In the genomic region with DNA sequence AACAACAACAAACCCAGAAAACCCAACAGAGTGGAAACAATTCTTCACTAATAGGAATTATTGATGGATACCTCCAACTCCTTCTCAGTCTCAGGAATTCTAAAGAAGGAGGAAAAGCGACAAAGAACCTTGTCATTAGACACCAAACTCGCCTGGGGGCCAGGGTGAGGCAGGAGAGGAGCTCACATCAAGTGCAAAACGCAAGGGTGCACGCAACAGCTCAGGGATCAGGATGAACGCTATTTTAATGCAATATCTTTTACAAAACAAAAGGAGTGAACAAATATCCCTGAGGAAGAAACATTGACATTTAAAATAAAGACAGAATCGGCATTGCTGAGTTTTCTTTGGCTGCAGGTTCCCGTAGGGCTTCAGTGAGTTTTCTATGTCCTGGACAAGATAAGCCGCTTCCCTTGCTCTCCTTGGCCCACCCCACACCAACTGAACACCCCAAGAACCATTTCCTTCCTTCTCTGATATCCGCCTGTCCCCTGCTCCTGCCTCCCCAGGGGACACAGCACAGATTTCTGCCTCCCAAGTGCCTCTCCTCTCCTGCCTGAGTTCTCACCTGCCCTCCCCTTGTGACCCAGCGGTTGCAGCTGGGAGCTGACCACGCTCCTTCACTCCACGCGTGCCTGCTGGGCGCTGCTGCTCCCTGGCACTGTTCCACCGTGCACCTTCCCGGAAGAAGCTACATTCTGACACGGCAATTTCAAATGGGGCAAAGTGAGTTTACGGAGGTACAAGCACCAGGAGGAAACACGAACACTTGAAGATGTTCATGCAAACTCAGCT, we compare ENCODE assay signal across 18 cellular contexts.
DNase-seq lines count a peak whose midpoint lies in the region; ATAC-seq and TF ChIP-seq lines count a peak whose summit lies in the region.
"Had no signal": no experiment of that assay in that cellular context is flagged by ENCODE, and none has a peak within 500 bp of the region (broad histone marks: within the 10 kb centered on the region; RNA-seq: fewer than 3 reads in every experiment).

No MANE protein-coding gene starts in this region.

- POLR2A ChIA-PET in naive thymus-derived CD4-positive, alpha-beta T cell (lab: Charles Lee), result interaction anchor here (1.2 to 1.4 kb wide), 2 partner anchors 33 to 62 kb away, joined by 3 to 11 read pairs; a partner anchor contains a TSS

- no peaks in the 10 kb centered on the region for H3K27me3 Mint-ChIP-seq in activated T-helper 1 cell treated with anti-CD3 and anti-CD28 coated beads, Interleukin-12 subunit alpha, Interleukin-12 subunit beta, Interleukin-2, Interleukin-4 antibody, amounts not matched to agents 30 ng/mL and 10 ng/mL and 1 ng/mL, durations not matched to agents 14 hours and 24 hours and 36 hours (ENCODE audit: insufficient read depth)
- no peaks in the 10 kb centered on the region for H3K27me3 Mint-ChIP-seq in naive thymus-derived CD4-positive, alpha-beta T cell
- H3K27me3 Mint-ChIP-seq: activated T-helper 17 cell treated with anti-CD3 and anti-CD28 coated beads, Interleukin-2, amount 50 U/mL, for 72 hours had no signal

- intact Hi-C loops in Right ventricle myocardium superior (cut with DNase I), result no loop called here
- intact Hi-C loops in activated T-helper 1 cell treated with anti-CD3 and anti-CD28 coated beads, Interleukin-12 subunit alpha, Interleukin-12 subunit beta, Interleukin-2, Interleukin-4 antibody, amounts not matched to agents 30 ng/mL and 10 ng/mL and 1 ng/mL, durations not matched to agents 14 hours and 24 hours and 36 hours (cut with micrococcal nuclease), result no loop called here
- intact Hi-C loops in naive thymus-derived CD4-positive, alpha-beta T cell (cut with micrococcal nuclease), result no loop called here

- peaks cover 0 to 15% of the 10 kb centered on the region in 2 donors for H3K4me1 ChIP-seq in right atrium auricular region
- peaks cover 0 to 31% of the 10 kb centered on the region in 2 donors for H3K4me1 ChIP-seq in naive thymus-derived CD4-positive, alpha-beta T cell (ENCODE audit: control insufficient read depth in 2 of 2, insufficient read depth in 2 of 2, low read length in 2 of 2)

- CTCF ChIA-PET in naive thymus-derived CD4-positive, alpha-beta T cell (lab: Charles Lee), result no interaction called here

- no peaks in the 10 kb centered on the region for H3K27me3 ChIP-seq in right atrium auricular region
- H3K27me3 ChIP-seq in naive thymus-derived CD4-positive, alpha-beta T cell (ENCODE audit: control insufficient read depth in 2 of 2, insufficient read depth in 2 of 2, low read length in 2 of 2), result no peaks in the 10 kb centered on the region
- H3K27me3 ChIP-seq in brain microvascular endothelial cell (replicated peaks), result no peaks in the 10 kb centered on the region
- H3K27me3 ChIP-seq: MG63 had no signal

- H3K36me3 Mint-ChIP-seq in activated T-helper 1 cell treated with anti-CD3 and anti-CD28 coated beads, Interleukin-12 subunit alpha, Interleukin-12 subunit beta, Interleukin-2, Interleukin-4 antibody, amounts not matched to agents 30 ng/mL and 10 ng/mL and 1 ng/mL, durations not matched to agents 14 hours and 24 hours and 36 hours (ENCODE audit: low read depth), result peaks cover 7% of the 10 kb centered on the region
- peaks cover 0 to 4% (median 0%) of the 10 kb centered on the region in 5 donors for H3K36me3 Mint-ChIP-seq in naive thymus-derived CD4-positive, alpha-beta T cell

- peaks cover 37% of the 10 kb centered on the region for H3K4me1 Mint-ChIP-seq in activated T-helper 1 cell treated with anti-CD3 and anti-CD28 coated beads, Interleukin-12 subunit alpha, Interleukin-12 subunit beta, Interleukin-2, Interleukin-4 antibody, amounts not matched to agents 30 ng/mL and 10 ng/mL and 1 ng/mL, durations not matched to agents 14 hours and 24 hours and 36 hours (ENCODE audit: low read depth)
- H3K4me1 Mint-ChIP-seq in naive thymus-derived CD4-positive, alpha-beta T cell, result peaks cover 48 to 82% (median 70%) of the 10 kb centered on the region in 7 donors
- H3K4me1 Mint-ChIP-seq: activated T-helper 17 cell treated with anti-CD3 and anti-CD28 coated beads, Interleukin-2, amount 50 U/mL, for 72 hours had no signal

- TF ChIP-seq CTCF in right atrium auricular region (IDR thresholded peaks at IDR 0.05), result no peak
- no peak for TF ChIP-seq CTCF in brain microvascular endothelial cell (IDR thresholded peaks at IDR 0.05; ENCODE audit: low read depth, low read length, missing control alignments)

- H3K4me3 Mint-ChIP-seq in activated T-helper 1 cell treated with anti-CD3 and anti-CD28 coated beads, Interleukin-12 subunit alpha, Interleukin-12 subunit beta, Interleukin-2, Interleukin-4 antibody, amounts not matched to agents 30 ng/mL and 10 ng/mL and 1 ng/mL, durations not matched to agents 14 hours and 24 hours and 36 hours, result no peak overlapping the region
- H3K4me3 Mint-ChIP-seq in naive thymus-derived CD4-positive, alpha-beta T cell, result peak overlapping the region in 9 of 10 donors; percentile 72 to 89 (median 81)
- H3K4me3 Mint-ChIP-seq: activated T-helper 17 cell treated with anti-CD3 and anti-CD28 coated beads, Interleukin-2, amount 50 U/mL, for 72 hours had no signal

- no peak for ATAC-seq in Right ventricle myocardium superior (ENCODE audit: poor library complexity)
- peak; percentile 40 for ATAC-seq in naive thymus-derived CD4-positive, alpha-beta T cell
- ATAC-seq in HG03175 (IDR thresholded peaks at IDR 0.05; ENCODE audit: unreplicated experiment), result no peak
- ATAC-seq in HG03159 (IDR thresholded peaks at IDR 0.05; ENCODE audit: unreplicated experiment), result no peak
- ATAC-seq: activated T-helper 17 cell treated with anti-CD3 and anti-CD28 coated beads, Interleukin-2, amount 50 U/mL, for 72 hours had no signal

- H3K27ac ChIP-seq in right atrium auricular region, result no peak overlapping the region
- no peak overlapping the region for H3K27ac ChIP-seq in naive thymus-derived CD4-positive, alpha-beta T cell (ENCODE audit: low read depth, low read length)
- no peak overlapping the region for H3K27ac ChIP-seq in brain microvascular endothelial cell

- H3K9me3 Mint-ChIP-seq in activated T-helper 1 cell treated with anti-CD3 and anti-CD28 coated beads, Interleukin-12 subunit alpha, Interleukin-12 subunit beta, Interleukin-2, Interleukin-4 antibody, amounts not matched to agents 30 ng/mL and 10 ng/mL and 1 ng/mL, durations not matched to agents 14 hours and 24 hours and 36 hours, result no peaks in the 10 kb centered on the region
- no peaks in the 10 kb centered on the region for H3K9me3 Mint-ChIP-seq in naive thymus-derived CD4-positive, alpha-beta T cell
- H3K9me3 Mint-ChIP-seq: activated T-helper 17 cell treated with anti-CD3 and anti-CD28 coated beads, Interleukin-2, amount 50 U/mL, for 72 hours had no signal

- H3K4me3 ChIP-seq in right atrium auricular region (no peak overlapping the region), brain microvascular endothelial cell (ENCODE audit: low read depth, low read length) (no peak overlapping the region)
- H3K4me3 ChIP-seq in naive thymus-derived CD4-positive, alpha-beta T cell (ENCODE audit: low read length), result no peak overlapping the region
- H3K4me3 ChIP-seq: MG63 had no signal

- H3K36me3 ChIP-seq in right atrium auricular region (no peaks in the 10 kb centered on the region), brain microvascular endothelial cell (replicated peaks) (no peaks in the 10 kb centered on the region)
- peaks cover 0 to 7% (median 0%) of the 10 kb centered on the region in 3 experiments for H3K36me3 ChIP-seq in naive thymus-derived CD4-positive, alpha-beta T cell (ENCODE audit: control insufficient read depth in 2 of 3, insufficient read depth in 3 of 3, low read length in 3 of 3)
- H3K36me3 ChIP-seq: MG63 had no signal

- in situ Hi-C loops in brain microvascular endothelial cell (cut with HindIII; ENCODE audit: low pct_ligation_motif_present, low sequenced_read_pairs), result no loop called here

- no peaks in the 10 kb centered on the region for H3K9me3 ChIP-seq in right atrium auricular region
- no peaks in the 10 kb centered on the region for H3K9me3 ChIP-seq in naive thymus-derived CD4-positive, alpha-beta T cell (ENCODE audit: control insufficient read depth in 2 of 3, low read length in 3 of 3)
- H3K9me3 ChIP-seq: MG63 had no signal

- peak overlapping the region; percentile 15 for H3K27ac Mint-ChIP-seq in activated T-helper 1 cell treated with anti-CD3 and anti-CD28 coated beads, Interleukin-12 subunit alpha, Interleukin-12 subunit beta, Interleukin-2, Interleukin-4 antibody, amounts not matched to agents 30 ng/mL and 10 ng/mL and 1 ng/mL, durations not matched to agents 14 hours and 24 hours and 36 hours
- H3K27ac Mint-ChIP-seq in naive thymus-derived CD4-positive, alpha-beta T cell, result peak overlapping the region in 8 of 9 donors; percentile 37 to 93 (median 72)

- DNase-seq in right atrium auricular region (ENCODE audit: low spot score) (peak; percentile 52), Right ventricle myocardium superior (no peak), brain microvascular endothelial cell (no peak), HuH-7 (ENCODE audit: low spot score) (no peak)
- no peak for DNase-seq in activated T-helper 1 cell treated with anti-CD3 and anti-CD28 coated beads, Interleukin-12 subunit alpha, Interleukin-12 subunit beta, Interleukin-2, Interleukin-4 antibody, amounts not matched to agents 30 ng/mL and 10 ng/mL and 1 ng/mL, durations not matched to agents 14 hours and 24 hours and 36 hours (ENCODE audit: low spot score)
- DNase-seq in naive thymus-derived CD4-positive, alpha-beta T cell, result peak in 3 of 9 donors; percentile 22 to 30 (median 28)
- DNase-seq: activated CD4-positive, alpha-beta T cell treated with anti-CD3 and anti-CD28 coated beads, Interleukin-2, amount 50 U/mL, for 4 hours; GF-D8; HCEC 1CT; mammary epithelial cell; MG63; NCI-H187; NCI-H510A treated with DMSO at 0.1 percent for 48 hours; right cardiac atrium; T-helper 9 cell had no signal
